In genomic region chrX:54178100-54178940, GRCh38 we compare ENCODE assay signal across 8 cellular contexts. TPM values are rescaled to one million over a fixed set of nuclear protein-coding genes. Genes with fewer than 3 reads are reported as not detected.
DNase-seq lines count a peak whose midpoint lies in the region; ATAC-seq and TF ChIP-seq lines count a peak whose summit lies in the region.

No MANE protein-coding gene starts in this region.

- DNase-seq in COLO829 (ENCODE audit: low spot score) (peak; percentile 70), kidney epithelial cell (ENCODE audit: low read depth) (peak; percentile 42), foreskin melanocyte (no peak), KG1 (lab: John Stamatoyannopoulos, UW) (no peak), islet precursor cell (no peak)
- DNase-seq in activated CD4-positive, alpha-beta T cell treated with anti-CD3 and anti-CD28 coated beads, Interleukin-2, amount 50 U/mL, for 4 hours, result no peak

- no peaks in the 10 kb centered on the region for H3K27me3 ChIP-seq in kidney epithelial cell (ENCODE audit: control insufficient read depth, insufficient read depth, low read length)

- no peak for TF ChIP-seq CTCF in kidney epithelial cell (IDR thresholded peaks at IDR 0.05; ENCODE audit: insufficient read depth, low read length, poor library complexity, severe bottlenecking)

- no peaks in the 10 kb centered on the region for H3K36me3 ChIP-seq in kidney epithelial cell (ENCODE audit: control insufficient read depth, insufficient read depth, low read length)

- H3K27ac Mint-ChIP-seq in activated T-helper 17 cell treated with anti-CD3 and anti-CD28 coated beads, Interleukin-2, amount 50 U/mL, for 72 hours, result peak overlapping the region; percentile 89

- peaks cover 60% of the 10 kb centered on the region for H3K36me3 Mint-ChIP-seq in activated T-helper 17 cell treated with anti-CD3 and anti-CD28 coated beads, Interleukin-2, amount 50 U/mL, for 72 hours (ENCODE audit: low read depth)

- peaks cover 39% of the 10 kb centered on the region for H3K4me1 Mint-ChIP-seq in activated T-helper 17 cell treated with anti-CD3 and anti-CD28 coated beads, Interleukin-2, amount 50 U/mL, for 72 hours

- no peaks in the 10 kb centered on the region for H3K9me3 Mint-ChIP-seq in activated T-helper 17 cell treated with anti-CD3 and anti-CD28 coated beads, Interleukin-2, amount 50 U/mL, for 72 hours

- H3K27me3 Mint-ChIP-seq in activated T-helper 17 cell treated with anti-CD3 and anti-CD28 coated beads, Interleukin-2, amount 50 U/mL, for 72 hours, result no peaks in the 10 kb centered on the region

- peak overlapping the region; percentile 85 for H3K4me3 Mint-ChIP-seq in activated T-helper 17 cell treated with anti-CD3 and anti-CD28 coated beads, Interleukin-2, amount 50 U/mL, for 72 hours

- peak; percentile 29 for ATAC-seq in HG02798 (IDR thresholded peaks at IDR 0.05; ENCODE audit: poor library complexity, unreplicated experiment)
- ATAC-seq in activated T-helper 17 cell treated with anti-CD3 and anti-CD28 coated beads, Interleukin-2, amount 50 U/mL, for 72 hours (replicated peaks), result peak; percentile 64

- no peak overlapping the region for H3K4me3 ChIP-seq in kidney epithelial cell (ENCODE audit: low read depth, low read length)

RNA-seq across cellular contexts. Expression of gene FAM120C, which starts 4.7 kb away (rescaled TPM):
- 1 to 10 TPM; 6.2 to 7.8 TPM for total RNA-seq in activated T-helper 17 cell treated with anti-CD3 and anti-CD28 coated beads, Interleukin-2, amount 50 U/mL, for 72 hours
- 3.5 and 5.8 TPM in 2 replicates for total RNA-seq in kidney epithelial cell

Comparison
In these comparisons a context has a peak if more than half of its experiments do, and no peak if none do; other contexts are left out.
1. DNase-seq: peak in COLO829 (single experiment) and kidney epithelial cell (single experiment); none in foreskin melanocyte (single experiment), activated CD4-positive, alpha-beta T cell treated with anti-CD3 and anti-CD28 coated beads, Interleukin-2, amount 50 U/mL, for 4 hours (0 of 2), KG1 (single experiment) and islet precursor cell (single experiment).